Comparison of ENCODE assay signal across 24 cellular contexts in genomic region chr13:33832872-33833271, GRCh38. TPM values are rescaled to one million over a fixed set of nuclear protein-coding genes. Genes with fewer than 3 reads are reported as not detected.
DNase-seq lines count a peak whose midpoint lies in the region; ATAC-seq and TF ChIP-seq lines count a peak whose summit lies in the region.
"Had no signal": no experiment of that assay in that cellular context is flagged by ENCODE, and none has a peak within 500 bp of the region (broad histone marks: within the 10 kb centered on the region; RNA-seq: fewer than 3 reads in every experiment).

No MANE protein-coding gene starts in this region.

- H3K27me3 ChIP-seq in Karpas-422 (ENCODE audit: low read length) (no peaks in the 10 kb centered on the region), gastroesophageal sphincter (no peaks in the 10 kb centered on the region), gastrocnemius medialis (no peaks in the 10 kb centered on the region)

- H3K36me3 Mint-ChIP-seq in activated T-cell treated with anti-CD3 and anti-CD28 coated beads, Interleukin-2, amount 50 U/mL, for 24 hours (ENCODE audit: low read depth), result peaks cover 92% of the 10 kb centered on the region

- H3K9me3 ChIP-seq in Karpas-422 (ENCODE audit: low read length) (no peaks in the 10 kb centered on the region), OCI-LY7 (ENCODE audit: low read length) (no peaks in the 10 kb centered on the region), gastroesophageal sphincter (no peaks in the 10 kb centered on the region), gastrocnemius medialis (no peaks in the 10 kb centered on the region)
- H3K9me3 ChIP-seq: Caco-2 had no signal

- peaks cover 73% of the 10 kb centered on the region for H3K4me1 ChIP-seq in Karpas-422 (ENCODE audit: low read length)
- H3K4me1 ChIP-seq in OCI-LY7 (ENCODE audit: insufficient read depth, low read length, poor library complexity, severe bottlenecking), result no peaks in the 10 kb centered on the region
- no peaks in the 10 kb centered on the region for H3K4me1 ChIP-seq in gastroesophageal sphincter
- no peaks in the 10 kb centered on the region for H3K4me1 ChIP-seq in gastrocnemius medialis
- H3K4me1 ChIP-seq: Caco-2 had no signal

- intact Hi-C loops in OCI-LY7 (cut with micrococcal nuclease; ENCODE audit: unreplicated experiment) (no loop called here), gastrocnemius medialis (cut with DNase I; ENCODE audit: low total_unique reads) (no loop called here)

- TF ChIP-seq POLR2A in gastroesophageal sphincter (IDR thresholded peaks at IDR 0.05) (no peak), gastrocnemius medialis (IDR thresholded peaks at IDR 0.05) (no peak)

- CTCF ChIA-PET in OCI-LY7 (lab: Charles Lee; ENCODE audit: unreplicated experiment), result no interaction called here

- in situ Hi-C loops in gastrocnemius medialis (cut with MboI; ENCODE audit: low sequenced_read_pairs in 4 of 4), result no loop called here

- H3K9me2 ChIP-seq in Karpas-422 (replicated peaks; ENCODE audit: insufficient read depth, low read length) (no peaks in the 10 kb centered on the region), OCI-LY7 (ENCODE audit: insufficient read depth, low read length) (no peaks in the 10 kb centered on the region)

- ATAC-seq in gastroesophageal sphincter (peak; percentile 36), gastrocnemius medialis (peak; percentile 30 to 54), GM18909 (IDR thresholded peaks at IDR 0.05; ENCODE audit: poor library complexity, unreplicated experiment) (no peak)
- ATAC-seq: Panc1 had no signal

- H3K79me2 ChIP-seq in Karpas-422 (ENCODE audit: low read length) (peaks cover 94% of the 10 kb centered on the region), OCI-LY7 (ENCODE audit: insufficient read depth, low read depth, low read length) (peaks cover 36% of the 10 kb centered on the region; the same call in 1 of the 2 replicates)

- H2AFZ ChIP-seq in Karpas-422 (ENCODE audit: low read length) (no peak overlapping the region), OCI-LY7 (ENCODE audit: low read length) (no peak overlapping the region)

- no peaks in the 10 kb centered on the region for H3K9me3 Mint-ChIP-seq in activated T-cell treated with anti-CD3 and anti-CD28 coated beads, Interleukin-2, amount 50 U/mL, for 24 hours
- H3K9me3 Mint-ChIP-seq: CD4-positive, alpha-beta memory T cell had no signal

- no peak overlapping the region for H3K27ac Mint-ChIP-seq in activated T-cell treated with anti-CD3 and anti-CD28 coated beads, Interleukin-2, amount 50 U/mL, for 24 hours

- no peak overlapping the region for H3K4me2 ChIP-seq in Karpas-422 (ENCODE audit: low read depth, low read length, poor library complexity, severe bottlenecking)
- H3K4me2 ChIP-seq in OCI-LY7 (ENCODE audit: low read length), result no peak overlapping the region

- peaks cover 7% of the 10 kb centered on the region for H3K4me1 Mint-ChIP-seq in activated T-cell treated with anti-CD3 and anti-CD28 coated beads, Interleukin-2, amount 50 U/mL, for 24 hours (ENCODE audit: low read depth)
- H3K4me1 Mint-ChIP-seq: CD4-positive, alpha-beta memory T cell had no signal

- peaks cover 94% of the 10 kb centered on the region for H3K36me3 ChIP-seq in Karpas-422 (ENCODE audit: insufficient read depth, low read length)
- H3K36me3 ChIP-seq in OCI-LY7 (ENCODE audit: insufficient read depth, low read length), result peaks cover 100% of the 10 kb centered on the region
- peaks cover 3 to 84% of the 10 kb centered on the region in 2 donors for H3K36me3 ChIP-seq in gastroesophageal sphincter
- H3K36me3 ChIP-seq in gastrocnemius medialis, result peaks cover 0 to 22% of the 10 kb centered on the region in 2 donors

- H3K9ac ChIP-seq in Karpas-422 (ENCODE audit: low read length), result no peak overlapping the region

- no peak for TF ChIP-seq EP300 in gastroesophageal sphincter (IDR thresholded peaks at IDR 0.05)

- TSS peak; percentile 0 for BruUV-seq in OCI-LY7 (replicated peaks; lab: Mats Ljungman, UMichigan)

- 66% methylated on average over 4 of the region's 4 CpGs for WGBS in gastroesophageal sphincter (ENCODE audit: low coverage in 1 of 2), 2 donors

- peaks cover 15% of the 10 kb centered on the region for H4K20me1 ChIP-seq in Karpas-422 (ENCODE audit: insufficient read depth, low read depth, low read length)
- no peaks in the 10 kb centered on the region; the same call in none of the 2 replicates for H4K20me1 ChIP-seq in OCI-LY7 (ENCODE audit: insufficient read depth, low read length)

- no peak for TF ChIP-seq CTCF in OCI-LY7 (conservative IDR thresholded peaks at IDR 0.05; ENCODE audit: low read length)
- no peak for TF ChIP-seq CTCF in gastroesophageal sphincter (IDR thresholded peaks at IDR 0.05)
- TF ChIP-seq CTCF in gastrocnemius medialis (IDR thresholded peaks at IDR 0.05 in 4 of 5, conservative IDR thresholded peaks at IDR 0.05 in 1 of 5), result no peak

- no peaks in the 10 kb centered on the region for H3K27me3 Mint-ChIP-seq in activated T-cell treated with anti-CD3 and anti-CD28 coated beads, Interleukin-2, amount 50 U/mL, for 24 hours
- H3K27me3 Mint-ChIP-seq: CD4-positive, alpha-beta memory T cell had no signal

- H3K4me3 ChIP-seq in Karpas-422 (ENCODE audit: low read length), result no peak overlapping the region
- no peak overlapping the region for H3K4me3 ChIP-seq in OCI-LY7 (ENCODE audit: low read depth, low read length, poor library complexity, severe bottlenecking)
- H3K4me3 ChIP-seq in gastroesophageal sphincter, result no peak overlapping the region
- H3K4me3 ChIP-seq in gastrocnemius medialis, result no peak overlapping the region
- H3K4me3 ChIP-seq: SK-N-MC had no signal

- DNase-seq in Karpas-422 (no peak), OCI-LY7 (ENCODE audit: low spot score) (no peak), gastrocnemius medialis (no peak), DMS114 treated with DMSO at 0.1 percent for 48 hours (lab: John Stamatoyannopoulos, UW; ENCODE audit: unreplicated experiment) (no peak)
- DNase-seq in activated T-cell treated with anti-CD3 and anti-CD28 coated beads, Interleukin-2, amount 50 U/mL, for 24 hours, result no peak
- DNase-seq: C1 segment of cervical spinal cord; Caco-2; CD4-positive, alpha-beta memory T cell; DMS79 treated with DMSO at 0.1 percent for 48 hours; GF-D8; H7; NCI-H1092; NCI-H1417 treated with DMSO at 0.1 percent for 48 hours; NCI-H1694 treated with DMSO at 0.1 percent for 48 hours; NCI-H2081; NCI-H2227 treated with DMSO at 0.1 percent for 48 hours; NCI-H510A; NCI-H69; SIG-M5 had no signal

- POLR2A ChIA-PET in OCI-LY7 (lab: Charles Lee), result interaction anchor here (0.9 to 2.4 kb wide), 5 partner anchors 9 to 46 kb away, joined by 3 to 9 read pairs (median 5); no protein-coding TSS in a partner anchor

- H3K27ac ChIP-seq in Karpas-422 (ENCODE audit: low read length) (peak overlapping the region; percentile 32), OCI-LY7 (ENCODE audit: low read depth, low read length, poor library complexity, severe bottlenecking) (no peak overlapping the region), gastroesophageal sphincter (no peak overlapping the region), gastrocnemius medialis (peak overlapping the region; percentile 0 to 65 (median 54))
- H3K27ac ChIP-seq: HL-60, SK-N-MC had no signal

- H3K4me3 Mint-ChIP-seq in activated T-cell treated with anti-CD3 and anti-CD28 coated beads, Interleukin-2, amount 50 U/mL, for 24 hours, result no peak overlapping the region
- H3K4me3 Mint-ChIP-seq: CD4-positive, alpha-beta memory T cell had no signal

RNA-seq across cellular contexts. Expression of gene RFC3, which starts 14.9 kb away (rescaled TPM):
- total RNA-seq in Karpas-422 (2014; rRNA removed; shearing (Covaris generic); ENCODE audit: low replicate concordance), result 144 and 321 TPM in 2 replicates
- 97.6 and 108 TPM in 2 replicates for total RNA-seq in OCI-LY7 (2014; rRNA removed; shearing (Covaris generic))
- total RNA-seq in OCI-LY7 (2022) (118 and 134 TPM in 2 replicates), gastroesophageal sphincter (1 to 10 TPM; 3.0 to 7.6 (median 4.0) TPM), gastrocnemius medialis (1 to 10 TPM; 2.2 to 5.6 (median 3.7) TPM)

Comparison
In these comparisons a context has a peak if more than half of its experiments do, and no peak if none do; other contexts are left out.
1. H3K27ac ChIP-seq: peak in Karpas-422 (single experiment) and gastrocnemius medialis (4 of 4); none in OCI-LY7 (single experiment) and gastroesophageal sphincter (0 of 4).
2. RNA of gene RFC3, which starts 14.9 kb away (total RNA-seq): 144 to 321 TPM in Karpas-422 and 97.6 to 134 TPM in OCI-LY7; 2.2 to 5.6 TPM in gastrocnemius medialis and 3.0 to 7.6 TPM in gastroesophageal sphincter; every median in the first group is over 10 times any median in the second.